30 cellular contexts compared by ENCODE assay signal in the genomic region with DNA sequence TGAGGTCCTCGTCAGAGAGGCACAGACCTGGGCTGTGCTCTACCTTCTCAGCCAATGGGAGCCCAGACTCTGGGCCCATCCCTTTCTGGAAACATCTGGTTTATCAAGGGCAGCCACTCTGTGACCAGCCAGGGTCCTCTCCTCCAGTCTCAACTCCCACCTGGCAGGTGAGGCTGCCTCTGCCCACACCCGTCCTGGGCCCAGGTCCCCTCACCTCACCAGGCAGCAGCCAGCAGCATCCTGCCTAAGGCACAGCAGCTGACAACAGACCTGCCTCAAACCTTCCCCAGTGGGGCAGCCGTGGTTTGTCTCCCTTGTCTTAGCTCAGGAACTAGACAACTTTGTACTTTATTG. TPM values are rescaled to one million over a fixed set of nuclear protein-coding genes. Genes with fewer than 3 reads are reported as not detected.
DNase-seq lines count a peak whose midpoint lies in the region; ATAC-seq and TF ChIP-seq lines count a peak whose summit lies in the region.
"Had no signal": no experiment of that assay in that cellular context is flagged by ENCODE, and none has a peak within 500 bp of the region (broad histone marks: within the 10 kb centered on the region; RNA-seq: fewer than 3 reads in every experiment).

No MANE protein-coding gene starts in this region.

- DNase-seq in activated T-cell treated with anti-CD3 and anti-CD28 coated beads, Interleukin-2, amount 50 U/mL, for 24 hours: peak; percentile 18
- no peak for DNase-seq in activated T-cell treated with anti-CD3 and anti-CD28 coated beads, Interleukin-2, amount 50 U/mL, for 4 hours
- DNase-seq in mesenteric fat pad (ENCODE audit: low spot score) (peak; percentile 68), globus pallidus (ENCODE audit: low spot score) (no peak), DMS 273 treated with DMSO at 0.1 percent for 48 hours (lab: John Stamatoyannopoulos, UW) (no peak)
- no peak for DNase-seq in stimulated activated CD4-positive, alpha-beta T cell treated with anti-CD3 and anti-CD28 coated beads, Interleukin-4, amount 100 ng/mL, for 4 hours
- DNase-seq: activated CD4-positive, alpha-beta T cell treated with anti-CD3 and anti-CD28 coated beads, Interleukin-2, amount 50 U/mL, for 4 hours; activated naive CD4-positive, alpha-beta T cell treated with anti-CD3 and anti-CD28 coated beads for 36 hours; activated T-cell treated with anti-CD3 and anti-CD28 coated beads, Interleukin-2, amount 50 U/mL, for 1 hour; amniotic stem cell; Caco-2; DMS79; effector memory CD8-positive, alpha-beta T cell; foreskin fibroblast; GDM1; NCI-H1417; NCI-H2081 treated with DMSO at 0.1 percent for 48 hours; NCI-H226; NCI-H748 treated with DMSO at 0.1 percent for 48 hours; psoas muscle; SW 1271; T1000; transverse colon had no signal

- no peaks in the 10 kb centered on the region for H3K36me3 Mint-ChIP-seq in activated T-cell treated with anti-CD3 and anti-CD28 coated beads, Interleukin-2, amount 50 U/mL, for 24 hours (ENCODE audit: low read depth)
- no peaks in the 10 kb centered on the region for H3K36me3 Mint-ChIP-seq in activated T-cell treated with anti-CD3 and anti-CD28 coated beads, Interleukin-2, amount 50 U/mL, for 4 hours (ENCODE audit: insufficient read depth)

- TF ChIP-seq CTCF in VCaP (conservative IDR thresholded peaks at IDR 0.05): no peak

- H3K27me3 Mint-ChIP-seq in activated T-cell treated with anti-CD3 and anti-CD28 coated beads, Interleukin-2, amount 50 U/mL, for 24 hours: peaks cover 6% of the 10 kb centered on the region
- H3K27me3 Mint-ChIP-seq in activated T-cell treated with anti-CD3 and anti-CD28 coated beads, Interleukin-2, amount 50 U/mL, for 4 hours (ENCODE audit: low read depth): peaks cover 9% of the 10 kb centered on the region

- no peak overlapping the region for H3K27ac Mint-ChIP-seq in activated T-cell treated with anti-CD3 and anti-CD28 coated beads, Interleukin-2, amount 50 U/mL, for 24 hours
- H3K27ac Mint-ChIP-seq: activated naive CD4-positive, alpha-beta T cell treated with anti-CD3 and anti-CD28 coated beads for 36 hours; effector memory CD8-positive, alpha-beta T cell had no signal

- ATAC-seq in activated T-cell treated with anti-CD3 and anti-CD28 coated beads, Interleukin-2, amount 50 U/mL, for 4 hours: no peak
- ATAC-seq: effector memory CD8-positive, alpha-beta T cell; esophagus mucosa; heart left ventricle; psoas muscle had no signal

- H3K4me3 Mint-ChIP-seq in activated T-cell treated with anti-CD3 and anti-CD28 coated beads, Interleukin-2, amount 50 U/mL, for 24 hours: no peak overlapping the region
- H3K4me3 Mint-ChIP-seq in activated T-cell treated with anti-CD3 and anti-CD28 coated beads, Interleukin-2, amount 50 U/mL, for 4 hours: no peak overlapping the region
- H3K4me3 Mint-ChIP-seq: activated naive CD4-positive, alpha-beta T cell treated with anti-CD3 and anti-CD28 coated beads for 36 hours; effector memory CD8-positive, alpha-beta T cell had no signal

- peak overlapping the region; percentile 100 for H3K27ac ChIP-seq in VCaP
- H3K27ac ChIP-seq in temporal lobe (ENCODE audit: low read depth, low read length): peak overlapping the region; percentile 72
- H3K27ac ChIP-seq: neutrophil, Peyer's patch, psoas muscle, transverse colon had no signal

- H3K9me3 Mint-ChIP-seq in activated T-cell treated with anti-CD3 and anti-CD28 coated beads, Interleukin-2, amount 50 U/mL, for 24 hours: no peaks in the 10 kb centered on the region
- no peaks in the 10 kb centered on the region for H3K9me3 Mint-ChIP-seq in activated T-cell treated with anti-CD3 and anti-CD28 coated beads, Interleukin-2, amount 50 U/mL, for 4 hours
- H3K9me3 Mint-ChIP-seq: activated naive CD4-positive, alpha-beta T cell treated with anti-CD3 and anti-CD28 coated beads for 36 hours; effector memory CD8-positive, alpha-beta T cell had no signal

- no peaks in the 10 kb centered on the region for H3K4me1 Mint-ChIP-seq in activated T-cell treated with anti-CD3 and anti-CD28 coated beads, Interleukin-2, amount 50 U/mL, for 24 hours (ENCODE audit: low read depth)
- no peaks in the 10 kb centered on the region for H3K4me1 Mint-ChIP-seq in activated T-cell treated with anti-CD3 and anti-CD28 coated beads, Interleukin-2, amount 50 U/mL, for 4 hours (ENCODE audit: low read depth)

RNA-seq across cellular contexts. Expression of gene VIPR1, which starts 8.7 kb away (rescaled TPM):
- total RNA-seq in activated T-cell treated with anti-CD3 and anti-CD28 coated beads, Interleukin-2, amount 50 U/mL, for 4 hours: 1 to 10 TPM; 2.2 to 4.7 (median 4.6) TPM
- total RNA-seq in mesenteric fat pad (2.4 TPM), temporal lobe (under 0.01 TPM)
- total RNA-seq: myocyte had no signal

Comparison
In these comparisons a context has a peak if more than half of its experiments do, and no peak if none do; other contexts are left out.
1. DNase-seq: peak in activated T-cell treated with anti-CD3 and anti-CD28 coated beads, Interleukin-2, amount 50 U/mL, for 24 hours (single experiment) and mesenteric fat pad (single experiment); none in activated T-cell treated with anti-CD3 and anti-CD28 coated beads, Interleukin-2, amount 50 U/mL, for 4 hours (single experiment), globus pallidus (single experiment), DMS 273 treated with DMSO at 0.1 percent for 48 hours (single experiment) and stimulated activated CD4-positive, alpha-beta T cell treated with anti-CD3 and anti-CD28 coated beads, Interleukin-4, amount 100 ng/mL, for 4 hours (0 of 2).